ENCODE assay signal across 22 cellular contexts in genomic region chr7:155543926-155544325, GRCh38. TPM values are rescaled to one million over a fixed set of nuclear protein-coding genes. Genes with fewer than 3 reads are reported as not detected.
DNase-seq lines count a peak whose midpoint lies in the region; ATAC-seq and TF ChIP-seq lines count a peak whose summit lies in the region.
"Had no signal": no experiment of that assay in that cellular context is flagged by ENCODE, and none has a peak within 500 bp of the region (broad histone marks: within the 10 kb centered on the region; RNA-seq: fewer than 3 reads in every experiment).

No MANE protein-coding gene starts in this region.

- H3K9me3 Mint-ChIP-seq in neural progenitor cell, result no peaks in the 10 kb centered on the region
- H3K9me3 Mint-ChIP-seq: CD4-positive, alpha-beta memory T cell; HFFc6 had no signal

- H4K20me1 ChIP-seq in neural progenitor cell (ENCODE audit: low read depth), result no peaks in the 10 kb centered on the region
- H4K20me1 ChIP-seq in osteoblast (ENCODE audit: insufficient read depth, low read length), result no peaks in the 10 kb centered on the region

- no peak overlapping the region for H3K9ac ChIP-seq in neural progenitor cell

- H3K4me3 Mint-ChIP-seq in neural progenitor cell, result no peak overlapping the region
- H3K4me3 Mint-ChIP-seq: CD4-positive, alpha-beta memory T cell; HFFc6 had no signal

- 83 to 88% (median 86%) methylated on average over 9 of the region's 9 CpGs for WGBS in heart left ventricle, 4 donors

- no peak for TF ChIP-seq CTCF in heart left ventricle (IDR thresholded peaks at IDR 0.05)
- no peak for TF ChIP-seq CTCF in neural progenitor cell (IDR thresholded peaks at IDR 0.05)
- no peak for TF ChIP-seq CTCF in osteoblast (IDR thresholded peaks at IDR 0.05; ENCODE audit: extremely low read depth, low read depth, low read length)

- H3K9me3 ChIP-seq in heart left ventricle, result no peaks in the 10 kb centered on the region
- H3K9me3 ChIP-seq in neural progenitor cell (ENCODE audit: low read depth), result no peaks in the 10 kb centered on the region
- no peaks in the 10 kb centered on the region for H3K9me3 ChIP-seq in osteoblast (ENCODE audit: low read depth, low read length)
- H3K9me3 ChIP-seq: A549, HAP-1 had no signal

- H3K4me3 ChIP-seq in heart left ventricle (no peak overlapping the region), neural progenitor cell (no peak overlapping the region), osteoblast (ENCODE audit: insufficient read depth, low read length) (no peak overlapping the region)
- H3K4me3 ChIP-seq: A549, HAP-1 had no signal

- peak overlapping the region; percentile 81 for H3K27ac Mint-ChIP-seq in neural progenitor cell
- H3K27ac Mint-ChIP-seq: CD4-positive, alpha-beta memory T cell; HFFc6 had no signal

- H3K4me1 ChIP-seq in heart left ventricle (no peaks in the 10 kb centered on the region), neural progenitor cell (peaks cover 19% of the 10 kb centered on the region), osteoblast (ENCODE audit: insufficient read depth, low read length) (no peaks in the 10 kb centered on the region)
- H3K4me1 ChIP-seq: A549, HAP-1 had no signal

- intact Hi-C loops in left cardiac atrium (cut with DNase I), result no loop called here
- intact Hi-C loops in heart left ventricle (cut with DNase I), result no loop called here

- peak; percentile 5 for DNase-seq in left cardiac atrium
- DNase-seq in heart left ventricle, result no peak
- no peak for DNase-seq in neural progenitor cell (ENCODE audit: low spot score)
- peak; percentile 57 for DNase-seq in osteoblast (ENCODE audit: insufficient read length, low spot score, missing footprints)
- no peak for DNase-seq in activated naive CD4-positive, alpha-beta T cell treated with anti-CD3 and anti-CD28 coated beads, Interleukin-2, amount 50 U/mL, for 16 hours
- DNase-seq: 8988T; ACHN; AML-193; C1 segment of cervical spinal cord; Calu3; CD4-positive, alpha-beta memory T cell; COR-L47; DMS53; DMS79 treated with DMSO at 0.1 percent for 48 hours; GF-D8; GOT3; HFFc6 had no signal

- no peak for TF ChIP-seq POLR2A in heart left ventricle (IDR thresholded peaks at IDR 0.05)

- peaks cover 65% of the 10 kb centered on the region for H3K4me1 Mint-ChIP-seq in neural progenitor cell
- H3K4me1 Mint-ChIP-seq: CD4-positive, alpha-beta memory T cell had no signal

- no peak overlapping the region for H3K4me2 ChIP-seq in neural progenitor cell
- H3K4me2 ChIP-seq in osteoblast (ENCODE audit: insufficient read depth, low read length), result no peak overlapping the region
- H3K4me2 ChIP-seq: A549 had no signal

- ATAC-seq in left cardiac atrium (no peak), heart left ventricle (no peak), HG02588 (IDR thresholded peaks at IDR 0.05; ENCODE audit: unreplicated experiment) (no peak)

- no peaks in the 10 kb centered on the region for H3K79me2 ChIP-seq in neural progenitor cell (ENCODE audit: low read depth)
- H3K79me2 ChIP-seq in osteoblast (ENCODE audit: insufficient read depth, low read length), result no peaks in the 10 kb centered on the region

- no peak overlapping the region for H2AFZ ChIP-seq in neural progenitor cell (replicated peaks)
- H2AFZ ChIP-seq in osteoblast (ENCODE audit: low read length), result no peak overlapping the region

- H3K27me3 ChIP-seq in heart left ventricle (peaks cover 0 to 46% (median 7%) of the 10 kb centered on the region in 9 donors), neural progenitor cell (peaks cover 16% of the 10 kb centered on the region), osteoblast (ENCODE audit: insufficient read depth, low read length) (peaks cover 4% of the 10 kb centered on the region)

- H3K36me3 Mint-ChIP-seq in neural progenitor cell, result no peaks in the 10 kb centered on the region
- H3K36me3 Mint-ChIP-seq: CD4-positive, alpha-beta memory T cell had no signal

- H3F3A ChIP-seq in neural progenitor cell (ENCODE audit: low read depth), result no peaks in the 10 kb centered on the region

- H3K27ac ChIP-seq in heart left ventricle, result no peak overlapping the region
- H3K27ac ChIP-seq in neural progenitor cell, result no peak overlapping the region
- H3K27ac ChIP-seq in osteoblast (ENCODE audit: low read depth, low read length), result no peak overlapping the region
- H3K27ac ChIP-seq: A549 had no signal

- H3K36me3 ChIP-seq in heart left ventricle, result no peaks in the 10 kb centered on the region
- no peaks in the 10 kb centered on the region for H3K36me3 ChIP-seq in neural progenitor cell
- no peaks in the 10 kb centered on the region for H3K36me3 ChIP-seq in osteoblast (ENCODE audit: insufficient read depth, low read length)
- H3K36me3 ChIP-seq: HAP-1 had no signal

- H3K27me3 Mint-ChIP-seq in neural progenitor cell (ENCODE audit: insufficient read depth, low read depth), result peaks cover 13% of the 10 kb centered on the region

RNA-seq across cellular contexts. Expression of gene CNPY1, which starts 2.4 kb away (rescaled TPM):
- total RNA-seq in left cardiac atrium, result not detected
- total RNA-seq in heart left ventricle, result not detected
- polyA plus RNA-seq in heart left ventricle, result not detected
- not detected in 2 replicates for total RNA-seq in neural progenitor cell (ENCODE audit: low replicate concordance)
- total RNA-seq in osteoblast, result not detected in 2 replicates
- total RNA-seq: Calu3; CD4-positive, alpha-beta memory T cell; G401; HFFc6 had no signal
- polyA plus RNA-seq: A549; BJ; CD4-positive, alpha-beta memory T cell had no signal

Comparison
In these comparisons a context has a peak if more than half of its experiments do, and no peak if none do; other contexts are left out.
1. DNase-seq: peak in left cardiac atrium (single experiment) and osteoblast (single experiment); none in heart left ventricle (0 of 5), neural progenitor cell (single experiment) and activated naive CD4-positive, alpha-beta T cell treated with anti-CD3 and anti-CD28 coated beads, Interleukin-2, amount 50 U/mL, for 16 hours (single experiment).